Comparison of ENCODE assay signal across 9 cellular contexts in the genomic region with DNA sequence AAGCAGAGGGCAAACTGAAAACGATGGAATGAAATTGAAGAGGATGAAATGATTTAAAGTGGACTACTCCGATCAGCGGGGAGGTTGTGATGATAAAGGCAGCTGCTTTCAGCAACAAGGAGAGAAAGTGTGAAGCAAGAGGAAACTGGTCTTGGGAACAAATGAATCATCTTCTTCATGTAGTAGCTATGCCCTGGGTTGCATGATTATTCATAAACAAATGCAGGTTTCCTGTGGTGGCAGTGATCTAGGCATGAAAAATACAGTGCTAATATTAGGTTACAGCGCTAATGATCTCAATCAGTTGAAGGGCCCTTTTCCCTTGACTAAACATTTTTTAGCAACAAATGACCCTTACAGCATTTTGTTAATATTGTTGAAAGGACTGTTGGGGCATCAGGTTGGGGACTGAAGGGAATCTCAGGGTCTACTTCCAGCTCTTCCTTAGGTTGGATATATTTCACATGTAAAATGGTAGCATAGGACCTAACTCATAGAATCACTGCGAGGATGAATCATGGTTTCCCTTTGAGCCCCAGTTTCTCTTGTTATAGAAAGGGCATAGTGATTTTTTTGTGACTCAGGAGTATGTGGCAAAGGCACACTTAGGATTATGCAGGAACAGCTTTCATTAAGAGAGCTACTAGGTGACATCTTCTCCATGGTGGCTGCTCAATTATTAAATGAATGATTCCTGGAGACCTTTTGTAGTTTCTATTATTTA. TPM values are rescaled to one million over a fixed set of nuclear protein-coding genes. Genes with fewer than 3 reads are reported as not detected.
A peak's percentile ranks its signal among the peaks of the same experiment; 100 is the strongest.
DNase-seq lines count a peak whose midpoint lies in the region; ATAC-seq and TF ChIP-seq lines count a peak whose summit lies in the region.
"Had no signal": no experiment of that assay in that cellular context is flagged by ENCODE, and none has a peak within 500 bp of the region (broad histone marks: within the 10 kb centered on the region; RNA-seq: fewer than 3 reads in every experiment).

No MANE protein-coding gene starts in this region.

- no peak overlapping the region for H3K4me3 ChIP-seq in AG04449 (ENCODE audit: low read depth, low read length)
- no peak overlapping the region for H3K4me3 ChIP-seq in kidney epithelial cell (ENCODE audit: low read depth, low read length)
- H3K4me3 ChIP-seq: cardiac muscle cell had no signal

- H3K36me3 Mint-ChIP-seq in activated T-helper 17 cell treated with anti-CD3 and anti-CD28 coated beads, Interleukin-2, amount 50 U/mL, for 72 hours (ENCODE audit: low read depth): no peaks in the 10 kb centered on the region

- no peaks in the 10 kb centered on the region for H3K9me3 Mint-ChIP-seq in activated T-helper 17 cell treated with anti-CD3 and anti-CD28 coated beads, Interleukin-2, amount 50 U/mL, for 72 hours

- peaks cover 21% of the 10 kb centered on the region for H3K4me1 Mint-ChIP-seq in activated T-helper 17 cell treated with anti-CD3 and anti-CD28 coated beads, Interleukin-2, amount 50 U/mL, for 72 hours

- no peaks in the 10 kb centered on the region for H3K36me3 ChIP-seq in kidney epithelial cell (ENCODE audit: control insufficient read depth, insufficient read depth, low read length)
- H3K36me3 ChIP-seq: cardiac muscle cell had no signal

- H3K27ac Mint-ChIP-seq in activated T-helper 17 cell treated with anti-CD3 and anti-CD28 coated beads, Interleukin-2, amount 50 U/mL, for 72 hours: peak overlapping the region; percentile 83

- CTCF ChIA-PET in AG04449 (lab: Yijun Ruan, JAX): interaction anchor here (0.7 to 3.0 kb wide), 8 partner anchors 8 to 209 kb away, joined by 3 to 19 read pairs (median 4); no protein-coding TSS in a partner anchor

- intact Hi-C loops in cardiac septum (cut with DNase I): loop anchor here (5.0 kb wide), 1 partner anchor 157 kb away; no protein-coding TSS in a partner anchor

- DNase-seq in AG04449 (ENCODE audit: low read depth, low spot score) (peak; percentile 51), kidney epithelial cell (ENCODE audit: low read depth) (peak; percentile 56), islet precursor cell (no peak), cardiac septum (ENCODE audit: low spot score) (no peak)

- POLR2A ChIA-PET in AG04449 (lab: Yijun Ruan, JAX): interaction anchor here (0.6 kb wide), 1 partner anchor 133 kb away, joined by 3 read pairs; no protein-coding TSS in a partner anchor

- ATAC-seq in GM18867 (IDR thresholded peaks at IDR 0.05; ENCODE audit: unreplicated experiment) (peak; percentile 67), HG03565 (IDR thresholded peaks at IDR 0.05; ENCODE audit: unreplicated experiment) (peak; percentile 56), GM18909 (IDR thresholded peaks at IDR 0.05; ENCODE audit: poor library complexity, unreplicated experiment) (no peak)
- ATAC-seq in activated T-helper 17 cell treated with anti-CD3 and anti-CD28 coated beads, Interleukin-2, amount 50 U/mL, for 72 hours (replicated peaks): peak; percentile 79

- no peaks in the 10 kb centered on the region for H3K27me3 ChIP-seq in kidney epithelial cell (ENCODE audit: control insufficient read depth, insufficient read depth, low read length)
- H3K27me3 ChIP-seq: cardiac muscle cell had no signal

- H3K4me3 Mint-ChIP-seq in activated T-helper 17 cell treated with anti-CD3 and anti-CD28 coated beads, Interleukin-2, amount 50 U/mL, for 72 hours: peak overlapping the region; percentile 64

- H3K27me3 Mint-ChIP-seq in activated T-helper 17 cell treated with anti-CD3 and anti-CD28 coated beads, Interleukin-2, amount 50 U/mL, for 72 hours: no peaks in the 10 kb centered on the region

- TF ChIP-seq CTCF in AG04449 (IDR thresholded peaks at IDR 0.05; ENCODE audit: insufficient read depth, low read length, missing control alignments) (no peak), kidney epithelial cell (IDR thresholded peaks at IDR 0.05; ENCODE audit: insufficient read depth, low read length, poor library complexity, severe bottlenecking) (no peak)

RNA-seq across cellular contexts. Expression of gene ZFYVE9, which starts 1.9 kb away (rescaled TPM):
- total RNA-seq in activated T-helper 17 cell treated with anti-CD3 and anti-CD28 coated beads, Interleukin-2, amount 50 U/mL, for 72 hours: 1 to 10 TPM in 1 of 2 donors, under 1 TPM in 1; 0.99 to 1.8 TPM
- total RNA-seq in kidney epithelial cell: 17.1 and 18.4 TPM in 2 replicates
- total RNA-seq in cardiac septum: 15.5 TPM

Comparison
In these comparisons a context has a peak if more than half of its experiments do, and no peak if none do; other contexts are left out.
1. DNase-seq: peak in AG04449 (single experiment) and kidney epithelial cell (single experiment); none in islet precursor cell (single experiment) and cardiac septum (single experiment).